ENCODE assay signal across 8 cellular contexts in the genomic region with DNA sequence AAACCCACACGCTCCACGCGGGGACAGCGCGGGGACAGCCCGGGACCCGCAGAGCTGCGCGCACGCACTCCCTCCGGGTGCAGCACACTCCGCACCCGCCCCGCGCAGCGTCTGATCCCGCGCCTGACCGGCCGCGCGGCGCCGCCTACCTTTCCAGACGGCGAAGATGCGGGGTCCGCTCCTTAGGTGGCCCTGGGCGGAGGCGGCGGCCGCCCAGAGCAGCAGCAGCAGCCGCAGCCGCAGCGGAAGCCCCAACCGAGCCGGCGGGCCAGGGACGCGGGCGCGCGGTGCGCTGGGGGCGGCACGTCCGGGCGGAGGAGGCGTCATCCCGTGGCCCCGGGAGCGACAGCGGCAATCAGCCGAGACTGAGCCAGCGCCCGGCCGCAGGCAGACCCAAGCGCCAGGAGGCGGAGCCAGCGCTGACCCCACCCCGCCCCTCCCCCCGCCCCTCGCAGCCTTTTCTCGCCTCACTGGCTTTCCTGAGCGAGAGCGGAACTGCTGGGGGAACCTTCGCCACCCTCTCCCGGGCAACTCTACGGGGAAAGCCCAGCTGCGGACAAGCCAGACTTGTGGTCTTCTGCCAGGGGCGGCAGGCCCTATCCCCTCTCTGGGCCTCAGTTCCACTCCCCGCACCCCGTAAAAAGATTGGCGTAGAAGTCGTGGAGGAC. TPM values are rescaled to one million over a fixed set of nuclear protein-coding genes. Genes with fewer than 3 reads are reported as not detected.
DNase-seq lines count a peak whose midpoint lies in the region; ATAC-seq and TF ChIP-seq lines count a peak whose summit lies in the region.

A gene with protein sequence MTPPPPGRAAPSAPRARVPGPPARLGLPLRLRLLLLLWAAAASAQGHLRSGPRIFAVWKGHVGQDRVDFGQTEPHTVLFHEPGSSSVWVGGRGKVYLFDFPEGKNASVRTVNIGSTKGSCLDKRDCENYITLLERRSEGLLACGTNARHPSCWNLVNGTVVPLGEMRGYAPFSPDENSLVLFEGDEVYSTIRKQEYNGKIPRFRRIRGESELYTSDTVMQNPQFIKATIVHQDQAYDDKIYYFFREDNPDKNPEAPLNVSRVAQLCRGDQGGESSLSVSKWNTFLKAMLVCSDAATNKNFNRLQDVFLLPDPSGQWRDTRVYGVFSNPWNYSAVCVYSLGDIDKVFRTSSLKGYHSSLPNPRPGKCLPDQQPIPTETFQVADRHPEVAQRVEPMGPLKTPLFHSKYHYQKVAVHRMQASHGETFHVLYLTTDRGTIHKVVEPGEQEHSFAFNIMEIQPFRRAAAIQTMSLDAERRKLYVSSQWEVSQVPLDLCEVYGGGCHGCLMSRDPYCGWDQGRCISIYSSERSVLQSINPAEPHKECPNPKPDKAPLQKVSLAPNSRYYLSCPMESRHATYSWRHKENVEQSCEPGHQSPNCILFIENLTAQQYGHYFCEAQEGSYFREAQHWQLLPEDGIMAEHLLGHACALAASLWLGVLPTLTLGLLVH (minus strand): TSS at position 367 of the 668 bp plus-strand sequence. CDS start 40 bp downstream, at position 327.

- no peaks in the 10 kb centered on the region for H3K9me3 ChIP-seq in suprapubic skin

- peak within 1 kb of the TSS; percentile 87 for H3K4me3 ChIP-seq in suprapubic skin

- no peak for TF ChIP-seq CTCF in suprapubic skin (IDR thresholded peaks at IDR 0.05)

- peaks cover 29% of the 10 kb centered on the region for H3K4me1 ChIP-seq in suprapubic skin

- H3K27ac ChIP-seq in suprapubic skin = peak within 1 kb of the TSS; percentile 42

- H3K27me3 ChIP-seq in suprapubic skin = peaks cover 23% of the 10 kb centered on the region

- no peaks in the 10 kb centered on the region for H3K36me3 ChIP-seq in suprapubic skin

- TF ChIP-seq POLR2A in suprapubic skin (IDR thresholded peaks at IDR 0.05) = peak in 1 of 2 donors; percentile 17

- peak within 1 kb of the TSS; percentile 85 to 98 (median 91) for H3K4me3 Mint-ChIP-seq in IgD-negative memory B cell

- H3K27me3 Mint-ChIP-seq in IgD-negative memory B cell = no peaks in the 10 kb centered on the region

- DNase-seq in D341Med (ENCODE audit: low spot score) (peak; percentile 88), SK-MEL-5 (ENCODE audit: low read depth, low spot score) (peak; percentile 76), globus pallidus (ENCODE audit: low spot score) (peak; percentile 91), nucleus accumbens (lab: John Stamatoyannopoulos, UW) (peak in 54 of 56 donors; percentile 43 to 92 (median 80)), suprapubic skin (ENCODE audit: low spot score in 2 of 2) (peak in 1 of 2 donors; percentile 79)
- peak; percentile 79 for DNase-seq in activated naive CD4-positive, alpha-beta T cell treated with Interleukin-2 at 50 U/mL for 16 hours

- WGBS in suprapubic skin = 4% methylated on average over 10 of the region's 75 CpGs

- no peaks in the 10 kb centered on the region for H3K36me3 Mint-ChIP-seq in IgD-negative memory B cell

- peak; percentile 40 for ATAC-seq in GM21367 (IDR thresholded peaks at IDR 0.05; ENCODE audit: unreplicated experiment)

- no peaks in the 10 kb centered on the region for H3K9me3 Mint-ChIP-seq in IgD-negative memory B cell

- H3K4me1 Mint-ChIP-seq in IgD-negative memory B cell = peaks cover 47 to 59% (median 48%) of the 10 kb centered on the region in 3 donors

- in situ Hi-C loops in SK-MEL-5 (cut with HindIII; ENCODE audit: low pct_unique_long_range_greater_than_20kb, low sequenced_read_pairs) = no loop called here

- TF ChIP-seq EP300 in suprapubic skin (IDR thresholded peaks at IDR 0.05) = no peak

- H3K27ac Mint-ChIP-seq in IgD-negative memory B cell = peak within 1 kb of the TSS; percentile 92 to 96 (median 93)

RNA-seq across cellular contexts. Expression of the gene that starts here (rescaled TPM):
- polyA plus RNA-seq in IgD-negative memory B cell = 5.0 TPM
- total RNA-seq in SK-MEL-5 (2014; rRNA removed; shearing (Covaris generic)) = 15.5 and 20.9 TPM in 2 replicates
- polyA plus RNA-seq in SK-MEL-5 (2015; cell fraction: cytosol; rRNA removed) = 20.4 and 29.7 TPM in 2 replicates
- 13.8 and 24.2 TPM in 2 replicates for polyA plus RNA-seq in SK-MEL-5 (2015; cell fraction: nucleus; rRNA removed)
- 10 to 100 TPM; 10.1 to 31.4 (median 18.0) TPM for total RNA-seq in suprapubic skin
